In genomic region chr1:50973875-50974617, GRCh38 we compare ENCODE assay signal across 2 cellular contexts.
TF ChIP-seq lines count a peak whose summit lies in the region.

No MANE protein-coding gene starts in this region.

TF ChIP-seq in SK-N-SH, 30 proteins besides CTCF, POLR2A, EP300 and RAD21 (continued from another document):
- TF ChIP-seq ZBTB33 (IDR thresholded peaks at IDR 0.05; ENCODE audit: borderline replicate concordance, low read depth) (no peak), TAF1 (IDR thresholded peaks at IDR 0.05; ENCODE audit: borderline replicate concordance, low read depth, low read length) (no peak), NFIC (IDR thresholded peaks at IDR 0.05; ENCODE audit: borderline replicate concordance) (no peak), RXRA (IDR thresholded peaks at IDR 0.05; ENCODE audit: borderline replicate concordance, low read depth) (no peak), SMC3 (IDR thresholded peaks at IDR 0.05; ENCODE audit: low read depth, low read length) (no peak), TEAD4 (IDR thresholded peaks at IDR 0.05; ENCODE audit: borderline replicate concordance, insufficient read depth) (no peak), FOXJ3 (CRISPR knock-in tag; IDR thresholded peaks at IDR 0.05) (no peak), CHD2 (IDR thresholded peaks at IDR 0.05; ENCODE audit: low read length, partially characterized antibody) (no peak), YY1 (IDR thresholded peaks at IDR 0.05; ENCODE audit: low read depth) (no peak), JUND (IDR thresholded peaks at IDR 0.05) (no peak), RFX5 (IDR thresholded peaks at IDR 0.05; ENCODE audit: low read length) (no peak), EZH2phosphoT487 (IDR thresholded peaks at IDR 0.05; ENCODE audit: borderline replicate concordance, low read depth) (no peak), REST (IDR thresholded peaks at IDR 0.05; ENCODE audit: low read depth, low read length) (no peak), PBX3 (IDR thresholded peaks at IDR 0.05) (no peak), POLR2AphosphoS5 (IDR thresholded peaks at IDR 0.05; ENCODE audit: low read depth, low read length) (no peak), GABPA (IDR thresholded peaks at IDR 0.05; ENCODE audit: low read depth) (no peak), FOSL2 (IDR thresholded peaks at IDR 0.05; ENCODE audit: borderline replicate concordance, low read depth) (no peak)

TF ChIP-seq in SK-N-SH treated with all-trans-retinoic acid at 6 μM for 48 hours, 23 proteins besides CTCF, POLR2A, EP300 and RAD21 (continued from another document):
- TF ChIP-seq TSHZ2 (CRISPR knock-in tag; IDR thresholded peaks at IDR 0.05) (no peak), ZFP30 (CRISPR knock-in tag; IDR thresholded peaks at IDR 0.05) (no peak), POU6F1 (CRISPR knock-in tag; IDR thresholded peaks at IDR 0.05; ENCODE audit: borderline replicate concordance, low read depth) (no peak), ZNF70 (CRISPR knock-in tag; IDR thresholded peaks at IDR 0.05) (no peak), ZC3H10 (CRISPR knock-in tag; IDR thresholded peaks at IDR 0.05) (no peak), CSDC2 (CRISPR knock-in tag; IDR thresholded peaks at IDR 0.05) (no peak), ZFP3 (CRISPR knock-in tag; IDR thresholded peaks at IDR 0.05) (no peak), CREB5 (CRISPR knock-in tag; IDR thresholded peaks at IDR 0.05; ENCODE audit: low read depth) (no peak)
